In genomic region chr1:173866462-173866861, GRCh38 we compare ENCODE assay signal across 9 cellular contexts. TPM values are rescaled to one million over a fixed set of nuclear protein-coding genes. Genes with fewer than 3 reads are reported as not detected.
A peak's percentile ranks its signal among the peaks of the same experiment; 100 is the strongest.
DNase-seq lines count a peak whose midpoint lies in the region; ATAC-seq and TF ChIP-seq lines count a peak whose summit lies in the region.
"Had no signal": no experiment of that assay in that cellular context is flagged by ENCODE, and none has a peak within 500 bp of the region (broad histone marks: within the 10 kb centered on the region; RNA-seq: fewer than 3 reads in every experiment).

No MANE protein-coding gene starts in this region.

- H3K27ac ChIP-seq in suprapubic skin: no peak overlapping the region
- no peak overlapping the region for H3K27ac ChIP-seq in caudate nucleus (ENCODE audit: low read depth, low read length)

- no peak for DNase-seq in activated T-cell treated with anti-CD3 and anti-CD28 coated beads, Interleukin-2, amount 50 U/mL, for 4 hours
- DNase-seq in activated T-cell treated with anti-CD3 and anti-CD28 coated beads for 4 hours: no peak
- DNase-seq in activated CD8-positive, alpha-beta T cell treated with anti-CD3 and anti-CD28 coated beads, Interleukin-2, amount 10 ng/mL, durations not matched to agents 7 days and 5 days: no peak
- no peak for DNase-seq in suprapubic skin (ENCODE audit: low spot score in 2 of 2)
- no peak for DNase-seq in dermis blood vessel endothelial cell
- DNase-seq in caudate nucleus (lab: John Stamatoyannopoulos, UW): no peak
- DNase-seq in NCI-H187 treated with DMSO at 0.1 percent for 48 hours (lab: John Stamatoyannopoulos, UW): no peak
- DNase-seq: GDM1 had no signal

- H3K36me3 Mint-ChIP-seq in activated T-cell treated with anti-CD3 and anti-CD28 coated beads, Interleukin-2, amount 50 U/mL, for 4 hours (ENCODE audit: insufficient read depth): peaks cover 56% of the 10 kb centered on the region
- peaks cover 66% of the 10 kb centered on the region for H3K36me3 Mint-ChIP-seq in activated CD8-positive, alpha-beta T cell treated with anti-CD3 and anti-CD28 coated beads, Interleukin-2, amount 10 ng/mL, durations not matched to agents 7 days and 5 days (ENCODE audit: low read depth)

- H3K4me3 ChIP-seq in iPS-18c (ENCODE audit: insufficient read depth, low read depth, low read length): peak overlapping the region; percentile 86
- H3K4me3 ChIP-seq in suprapubic skin: peak overlapping the region; percentile 62

- no peak for TF ChIP-seq EP300 in suprapubic skin (IDR thresholded peaks at IDR 0.05)

- H3K4me1 ChIP-seq in suprapubic skin: peaks cover 47% of the 10 kb centered on the region

- H3K27ac Mint-ChIP-seq in activated CD8-positive, alpha-beta T cell treated with anti-CD3 and anti-CD28 coated beads, Interleukin-2, amount 10 ng/mL, durations not matched to agents 7 days and 5 days: peak overlapping the region; percentile 94

- WGBS in suprapubic skin: 34% methylated on average over 1 of the region's 1 CpG

- H3K36me3 ChIP-seq in suprapubic skin: peaks cover 38% of the 10 kb centered on the region

- H3K4me1 Mint-ChIP-seq in activated T-cell treated with anti-CD3 and anti-CD28 coated beads, Interleukin-2, amount 50 U/mL, for 4 hours (ENCODE audit: low read depth): peaks cover 50% of the 10 kb centered on the region
- H3K4me1 Mint-ChIP-seq in activated CD8-positive, alpha-beta T cell treated with anti-CD3 and anti-CD28 coated beads, Interleukin-2, amount 10 ng/mL, durations not matched to agents 7 days and 5 days (ENCODE audit: low read depth): peaks cover 68% of the 10 kb centered on the region

- no peak for ATAC-seq in activated T-cell treated with anti-CD3 and anti-CD28 coated beads, Interleukin-2, amount 50 U/mL, for 4 hours
- ATAC-seq in activated CD8-positive, alpha-beta T cell treated with anti-CD3 and anti-CD28 coated beads, Interleukin-2, amount 10 ng/mL, durations not matched to agents 7 days and 5 days: no peak

- POLR2A ChIA-PET in activated CD8-positive, alpha-beta T cell treated with anti-CD3 and anti-CD28 coated beads, Interleukin-2, amount 10 ng/mL, durations not matched to agents 7 days and 5 days (lab: Charles Lee): interaction anchor here (0.7 to 4.6 kb wide), 3 partner anchors 8 to 42 kb away, joined by 3 to 36 read pairs (median 4); partner anchors contain the start of genes CENPL and DARS2

- H3K9me3 ChIP-seq in iPS-18c (ENCODE audit: control insufficient read depth, insufficient read depth, low read length): no peaks in the 10 kb centered on the region
- H3K9me3 ChIP-seq in suprapubic skin: no peaks in the 10 kb centered on the region

- TF ChIP-seq CTCF in suprapubic skin (IDR thresholded peaks at IDR 0.05): no peak

- TF ChIP-seq POLR2A in suprapubic skin (IDR thresholded peaks at IDR 0.05): no peak

- H3K27me3 ChIP-seq in suprapubic skin: no peaks in the 10 kb centered on the region

- no peaks in the 10 kb centered on the region for H3K9me3 Mint-ChIP-seq in activated T-cell treated with anti-CD3 and anti-CD28 coated beads, Interleukin-2, amount 50 U/mL, for 4 hours
- H3K9me3 Mint-ChIP-seq in activated CD8-positive, alpha-beta T cell treated with anti-CD3 and anti-CD28 coated beads, Interleukin-2, amount 10 ng/mL, durations not matched to agents 7 days and 5 days (ENCODE audit: insufficient read depth): no peaks in the 10 kb centered on the region

- no peaks in the 10 kb centered on the region for H3K27me3 Mint-ChIP-seq in activated T-cell treated with anti-CD3 and anti-CD28 coated beads, Interleukin-2, amount 50 U/mL, for 4 hours (ENCODE audit: low read depth)
- no peaks in the 10 kb centered on the region for H3K27me3 Mint-ChIP-seq in activated CD8-positive, alpha-beta T cell treated with anti-CD3 and anti-CD28 coated beads, Interleukin-2, amount 10 ng/mL, durations not matched to agents 7 days and 5 days (ENCODE audit: low read depth)

- H3K4me3 Mint-ChIP-seq in activated T-cell treated with anti-CD3 and anti-CD28 coated beads, Interleukin-2, amount 50 U/mL, for 4 hours: peak overlapping the region; percentile 91
- H3K4me3 Mint-ChIP-seq in activated CD8-positive, alpha-beta T cell treated with anti-CD3 and anti-CD28 coated beads, Interleukin-2, amount 10 ng/mL, durations not matched to agents 7 days and 5 days: peak overlapping the region; percentile 89

- CTCF ChIA-PET in activated CD8-positive, alpha-beta T cell treated with anti-CD3 and anti-CD28 coated beads, Interleukin-2, amount 10 ng/mL, durations not matched to agents 7 days and 5 days (lab: Charles Lee): interaction anchor here (0.6 to 3.2 kb wide), 3 partner anchors 9 to 436 kb away, joined by 3 to 12 read pairs (median 3); no protein-coding TSS in a partner anchor

RNA-seq across cellular contexts. Expression of gene GAS5, which starts 1.3 kb away (rescaled TPM):
- total RNA-seq in activated T-cell treated with anti-CD3 and anti-CD28 coated beads, Interleukin-2, amount 50 U/mL, for 4 hours: 100 to 1,000 TPM; 836 to 968 (median 925) TPM
- 100 to 1,000 TPM; 356 to 367 TPM for total RNA-seq in activated CD8-positive, alpha-beta T cell treated with anti-CD3 and anti-CD28 coated beads, Interleukin-2, amount 10 ng/mL, durations not matched to agents 7 days and 5 days
- total RNA-seq in suprapubic skin: 100 to 1,000 TPM; 344 to 508 (median 411) TPM
- 180 and 432 TPM in 2 replicates for total RNA-seq in dermis blood vessel endothelial cell

RNA-seq across cellular contexts. Expression of gene ZBTB37, which starts 1.7 kb away (rescaled TPM):
- total RNA-seq in activated T-cell treated with anti-CD3 and anti-CD28 coated beads, Interleukin-2, amount 50 U/mL, for 4 hours: 1 to 10 TPM; 5.8 to 8.1 (median 7.7) TPM
- 10 to 100 TPM in 1 of 2 experiments, 1 to 10 TPM in 1; 9.2 to 11.2 TPM for total RNA-seq in activated CD8-positive, alpha-beta T cell treated with anti-CD3 and anti-CD28 coated beads, Interleukin-2, amount 10 ng/mL, durations not matched to agents 7 days and 5 days
- total RNA-seq in suprapubic skin: 10 to 100 TPM in 2 of 4 donors, 1 to 10 TPM in 2; 6.1 to 20.7 (median 9.3) TPM
- total RNA-seq in dermis blood vessel endothelial cell: 5.5 and 6.0 TPM in 2 replicates

RNA-seq across cellular contexts. Expression of gene CENPL, which starts 41.8 kb away (rescaled TPM):
- 10 to 100 TPM; 13.9 to 15.9 (median 15.1) TPM for total RNA-seq in activated T-cell treated with anti-CD3 and anti-CD28 coated beads, Interleukin-2, amount 50 U/mL, for 4 hours
- 10 to 100 TPM; 35.5 to 39.2 TPM for total RNA-seq in activated CD8-positive, alpha-beta T cell treated with anti-CD3 and anti-CD28 coated beads, Interleukin-2, amount 10 ng/mL, durations not matched to agents 7 days and 5 days
- total RNA-seq in suprapubic skin: 1 to 10 TPM; 3.2 to 8.5 (median 5.6) TPM
- 13.4 and 19.6 TPM in 2 replicates for total RNA-seq in dermis blood vessel endothelial cell

RNA-seq across cellular contexts. Expression of gene DARS2, which starts 42.0 kb away (rescaled TPM):
- 10 to 100 TPM; 30.7 to 38.6 (median 35.5) TPM for total RNA-seq in activated T-cell treated with anti-CD3 and anti-CD28 coated beads, Interleukin-2, amount 50 U/mL, for 4 hours
- 10 to 100 TPM; 32.7 to 35.7 TPM for total RNA-seq in activated CD8-positive, alpha-beta T cell treated with anti-CD3 and anti-CD28 coated beads, Interleukin-2, amount 10 ng/mL, durations not matched to agents 7 days and 5 days
- total RNA-seq in suprapubic skin (10 to 100 TPM in 1 of 4 donors, 1 to 10 TPM in 3; 7.1 to 13.7 (median 9.4) TPM), dermis blood vessel endothelial cell (13.8 and 31.8 TPM in 2 replicates)

RNA-seq across cellular contexts. Expression of gene SERPINC1, which starts 50.7 kb away (rescaled TPM):
- total RNA-seq in activated T-cell treated with anti-CD3 and anti-CD28 coated beads, Interleukin-2, amount 50 U/mL, for 4 hours: under 1 TPM; 0.34 to 0.96 (median 0.52) TPM
- total RNA-seq in activated CD8-positive, alpha-beta T cell treated with anti-CD3 and anti-CD28 coated beads, Interleukin-2, amount 10 ng/mL, durations not matched to agents 7 days and 5 days: not detected
- total RNA-seq in suprapubic skin: 1 to 10 TPM in 1 of 4 donors, under 1 TPM in 1, not detected in 2; 0.31 to 2.3 TPM
- 0.05 TPM in 1 of 2 replicates, not detected in the other for total RNA-seq in dermis blood vessel endothelial cell
